Comparison of ENCODE assay signal across 12 cellular contexts in genomic region chr7:22781230-22781711, GRCh38. TPM values are rescaled to one million over a fixed set of nuclear protein-coding genes. Genes with fewer than 3 reads are reported as not detected.
DNase-seq lines count a peak whose midpoint lies in the region; ATAC-seq and TF ChIP-seq lines count a peak whose summit lies in the region.
"Had no signal": no experiment of that assay in that cellular context is flagged by ENCODE, and none has a peak within 500 bp of the region (broad histone marks: within the 10 kb centered on the region; RNA-seq: fewer than 3 reads in every experiment).

No MANE protein-coding gene starts in this region.

- ATAC-seq in right cardiac atrium: peak; percentile 40 to 48
- no peak for ATAC-seq in foreskin keratinocyte
- no peak for ATAC-seq in HG03571 (IDR thresholded peaks at IDR 0.05; ENCODE audit: unreplicated experiment)
- no peak for ATAC-seq in GM18502 (IDR thresholded peaks at IDR 0.05; ENCODE audit: poor library complexity, unreplicated experiment)
- ATAC-seq: HepG2 had no signal

- no peak overlapping the region for H3K27ac ChIP-seq in right cardiac atrium (ENCODE audit: low read length)
- peak overlapping the region in 1 of 2 donors; percentile 57 for H3K27ac ChIP-seq in uterus
- no peak overlapping the region for H3K27ac ChIP-seq in foreskin keratinocyte
- H3K27ac ChIP-seq: ovary had no signal

- intact Hi-C loops in right cardiac atrium (cut with DNase I): no loop called here
- intact Hi-C loops in uterus (cut with DNase I; ENCODE audit: low total_unique reads): no loop called here

- no peaks in the 10 kb centered on the region for H3K36me3 ChIP-seq in uterus
- H3K36me3 ChIP-seq: ovary had no signal

- no peaks in the 10 kb centered on the region for H3K9me3 ChIP-seq in right cardiac atrium (ENCODE audit: control insufficient read depth, low read length)
- no peaks in the 10 kb centered on the region for H3K9me3 ChIP-seq in uterus
- H3K9me3 ChIP-seq: ovary had no signal

- DNase-seq in HS-27A (ENCODE audit: low read depth): peak; percentile 26
- peak; percentile 67 for DNase-seq in astrocyte of the hippocampus (ENCODE audit: low read depth, low spot score)
- DNase-seq in right cardiac atrium: no peak
- peak; percentile 25 to 44 for DNase-seq in uterus
- DNase-seq in foreskin keratinocyte: no peak
- DNase-seq: activated CD4-positive, alpha-beta T cell treated with anti-CD3 and anti-CD28 coated beads, Interleukin-2, amount 50 U/mL, for 1 hour; activated effector memory CD4-positive, alpha-beta T cell treated with anti-CD3 and anti-CD28 coated beads, Interleukin-2, amount 50 U/mL, for 16 hours; NCI-H1694; ovary had no signal

- WGBS in right cardiac atrium: 49% methylated on average over 5 of the region's 5 CpGs

- no peaks in the 10 kb centered on the region for H3K4me1 ChIP-seq in right cardiac atrium (ENCODE audit: control insufficient read depth, insufficient read depth, low read length)
- H3K4me1 ChIP-seq in uterus: no peaks in the 10 kb centered on the region
- no peaks in the 10 kb centered on the region for H3K4me1 ChIP-seq in foreskin keratinocyte

- H3K27me3 ChIP-seq in right cardiac atrium (ENCODE audit: control insufficient read depth, insufficient read depth) (no peaks in the 10 kb centered on the region), uterus (no peaks in the 10 kb centered on the region), foreskin keratinocyte (peaks cover 2% of the 10 kb centered on the region)
- H3K27me3 ChIP-seq: ovary had no signal

- H3K4me3 ChIP-seq in right cardiac atrium (ENCODE audit: low read length) (no peak overlapping the region), uterus (no peak overlapping the region)
- H3K4me3 ChIP-seq: ovary had no signal

- TF ChIP-seq POLR2A in uterus (IDR thresholded peaks at IDR 0.05): no peak

- TF ChIP-seq CTCF in uterus (IDR thresholded peaks at IDR 0.05) (no peak), foreskin keratinocyte (conservative IDR thresholded peaks at IDR 0.05) (no peak)

RNA-seq across cellular contexts. Expression of gene TOMM7, which starts 41.4 kb away (rescaled TPM):
- total RNA-seq in right cardiac atrium (100 to 1,000 TPM; 447 to 559 (median 471) TPM), uterus (100 to 1,000 TPM in 3 of 4 donors, 10 to 100 TPM in 1; 73.0 to 411 (median 210) TPM), foreskin keratinocyte (231 and 280 TPM in 2 replicates)
- polyA plus RNA-seq in right cardiac atrium (365 TPM), foreskin keratinocyte (672 and 751 TPM in 2 replicates)

RNA-seq across cellular contexts. Expression of gene IL6, which starts 54.3 kb away (rescaled TPM):
- total RNA-seq in right cardiac atrium: 10 to 100 TPM in 1 of 4 donors, 1 to 10 TPM in 1, under 1 TPM in 2; 0.43 to 10.9 (median 1.1) TPM
- polyA plus RNA-seq in right cardiac atrium: 17.2 TPM
- total RNA-seq in uterus: 10 to 100 TPM in 1 of 4 donors, 1 to 10 TPM in 2, not detected in 1; 2.6 to 11.2 (median 4.2) TPM
- total RNA-seq in foreskin keratinocyte: 0.28 TPM in 1 of 2 replicates, not detected in the other
- polyA plus RNA-seq in foreskin keratinocyte: 0.07 TPM in 1 of 2 replicates, not detected in the other
- total RNA-seq: HepG2 had no signal
- polyA plus RNA-seq: HepG2 had no signal

Comparison
In these comparisons a context has a peak if more than half of its experiments do, and no peak if none do; other contexts are left out.
1. DNase-seq: peak in HS-27A (single experiment), astrocyte of the hippocampus (single experiment) and uterus (2 of 2); none in right cardiac atrium (0 of 3) and foreskin keratinocyte (0 of 2).
2. ATAC-seq: peak in right cardiac atrium (2 of 2); none in foreskin keratinocyte (single experiment), HG03571 (single experiment) and GM18502 (single experiment).